Comparison of ENCODE assay signal across 24 cellular contexts in genomic region chr5:68192679-68193060, GRCh38. TPM values are rescaled to one million over a fixed set of nuclear protein-coding genes. Genes with fewer than 3 reads are reported as not detected.
DNase-seq lines count a peak whose midpoint lies in the region; ATAC-seq and TF ChIP-seq lines count a peak whose summit lies in the region.
"Had no signal": no experiment of that assay in that cellular context is flagged by ENCODE, and none has a peak within 500 bp of the region (broad histone marks: within the 10 kb centered on the region; RNA-seq: fewer than 3 reads in every experiment).

No MANE protein-coding gene starts in this region.

- H3K36me3 ChIP-seq in HUES6 (ENCODE audit: control insufficient read depth, insufficient read depth, low read length) (no peaks in the 10 kb centered on the region; the same call in 1 of the 2 replicates), body of pancreas (replicated peaks in 1 of 2; ENCODE audit: insufficient read depth in 1 of 2, low read depth in 2 of 2) (no peaks in the 10 kb centered on the region), spleen (no peaks in the 10 kb centered on the region), testis (ENCODE audit: low read depth, missing control alignments) (no peaks in the 10 kb centered on the region)
- H3K36me3 ChIP-seq: adrenal gland, upper lobe of right lung had no signal

- TF ChIP-seq POLR2A in body of pancreas (IDR thresholded peaks at IDR 0.05) (no peak), spleen (IDR thresholded peaks at IDR 0.05) (no peak), testis (IDR thresholded peaks at IDR 0.05) (no peak)

- H3K4me1 ChIP-seq in HUES6 (ENCODE audit: control insufficient read depth, insufficient read depth, low read length) (peaks cover 71% of the 10 kb centered on the region), body of pancreas (peaks cover 20% of the 10 kb centered on the region), spleen (peaks cover 13 to 31% (median 27%) of the 10 kb centered on the region in 6 donors), testis (peaks cover 17% of the 10 kb centered on the region)
- H3K4me1 ChIP-seq: upper lobe of right lung had no signal

- H3K27me3 ChIP-seq in HUES6 (ENCODE audit: control insufficient read depth, insufficient read depth, low read length) (no peaks in the 10 kb centered on the region), body of pancreas (no peaks in the 10 kb centered on the region), spleen (replicated peaks in 1 of 7) (no peaks in the 10 kb centered on the region), testis (no peaks in the 10 kb centered on the region)
- H3K27me3 ChIP-seq: adrenal gland, upper lobe of right lung had no signal

- peak overlapping the region; percentile 95; the same call in 1 of the 2 replicates for H3K27ac ChIP-seq in HUES6 (ENCODE audit: low read depth, low read length)
- H3K27ac ChIP-seq in body of pancreas, result peak overlapping the region in 3 of 4 donors; percentile 3 to 65 (median 51)
- H3K27ac ChIP-seq in spleen, result peak overlapping the region in 6 of 8 donors; percentile 38 to 68 (median 63)
- H3K27ac ChIP-seq in testis, result no peak overlapping the region
- H3K27ac ChIP-seq: upper lobe of right lung had no signal

- H3K4me3 ChIP-seq in HUES6 (ENCODE audit: low read depth, low read length), result no peak overlapping the region
- no peak overlapping the region for H3K4me3 ChIP-seq in body of pancreas
- H3K4me3 ChIP-seq in spleen, result no peak overlapping the region
- H3K4me3 ChIP-seq in testis, result no peak overlapping the region
- H3K4me3 ChIP-seq: adrenal gland, mucosa of descending colon, upper lobe of right lung had no signal

- peak; percentile 19 for ATAC-seq in body of pancreas
- ATAC-seq: activated T-cell treated with anti-CD3 and anti-CD28 coated beads, Interleukin-2, amount 50 U/mL, for 4 hours; mucosa of descending colon; SK-N-SH treated with all-trans-retinoic acid at 6 μM for 48 hours had no signal

- TF ChIP-seq CTCF in body of pancreas (IDR thresholded peaks at IDR 0.05) (no peak), spleen (IDR thresholded peaks at IDR 0.05 in 8 of 11, conservative IDR thresholded peaks at IDR 0.05 in 3 of 11) (no peak), testis (IDR thresholded peaks at IDR 0.05) (no peak)

- peak overlapping the region; percentile 81 for H3K9ac ChIP-seq in HUES6 (ENCODE audit: low read length)

- intact Hi-C loops in body of pancreas (cut with DNase I) (no loop called here), spleen (cut with DNase I; ENCODE audit: low total_unique reads) (no loop called here), testis (cut with DNase I; ENCODE audit: low total_unique reads) (no loop called here)

- DNase-seq in body of pancreas (no peak), iris pigment epithelial cell (ENCODE audit: low read depth) (peak; percentile 39), spleen (no peak), NCI-H2081 (lab: John Stamatoyannopoulos, UW) (no peak), testis (no peak), HCEC 1CT (no peak), anterior cingulate cortex (lab: John Stamatoyannopoulos, UW) (no peak)
- DNase-seq: activated CD4-positive, alpha-beta T cell treated with anti-CD3 and anti-CD28 coated beads for 48 hours; activated naive CD4-positive, alpha-beta T cell; activated T-cell treated with anti-CD3 and anti-CD28 coated beads, Interleukin-2, amount 50 U/mL, for 4 hours; CD4-positive, alpha-beta memory T cell; DMS153; foreskin melanocyte; GOT3; hypothalamus; mucosa of descending colon; NCI-H1048; NCI-H1930; NCI-H526 treated with DMSO at 0.1 percent for 48 hours; T-helper 2 cell; upper lobe of right lung had no signal

- H3K9me3 ChIP-seq in HUES6 (ENCODE audit: control insufficient read depth, insufficient read depth, low read depth, low read length) (peaks cover 6% of the 10 kb centered on the region), body of pancreas (no peaks in the 10 kb centered on the region), spleen (no peaks in the 10 kb centered on the region), testis (no peaks in the 10 kb centered on the region)
- H3K9me3 ChIP-seq: adrenal gland, mucosa of descending colon, upper lobe of right lung had no signal

- WGBS in body of pancreas, 2 donors, result 97 to 100% methylated on average over 2 to 3 of the region's 3 CpGs
- 93 to 98% (median 97%) methylated on average over 3 of the region's 3 CpGs for WGBS in spleen, 5 donors
- WGBS in testis, 2 donors, result 88 to 93% methylated on average over 3 of the region's 3 CpGs

RNA-seq across cellular contexts. Expression of gene PIK3R1, which starts 22.9 kb away (rescaled TPM):
- total RNA-seq in body of pancreas, result 10 to 100 TPM; 32.4 to 58.7 TPM
- total RNA-seq in spleen, result 100 to 1,000 TPM in 5 of 7 donors, 10 to 100 TPM in 2; 72.7 to 200 (median 123) TPM
- polyA plus RNA-seq in spleen, result 10 to 100 TPM in 1 of 3 donors, 1 to 10 TPM in 2; 4.9 to 15.1 (median 7.6) TPM
- 10 to 100 TPM; 48.1 to 63.7 TPM for total RNA-seq in testis
- polyA plus RNA-seq in testis (ENCODE audit: insufficient read depth, low read depth, low replicate concordance), result 16.9 TPM

Comparison
In these comparisons a context has a peak if more than half of its experiments do, and no peak if none do; other contexts are left out.
1. H3K27ac ChIP-seq: peak in HUES6 (single experiment), body of pancreas (3 of 4) and spleen (6 of 8); none in testis (0 of 2).